29 cellular contexts compared by ENCODE assay signal in genomic region chr5:4643190-4643589, GRCh38.
DNase-seq lines count a peak whose midpoint lies in the region; ATAC-seq, FAIRE-seq and TF ChIP-seq lines count a peak whose summit lies in the region.
"Had no signal": no experiment of that assay in that cellular context is flagged by ENCODE, and none has a peak within 500 bp of the region (broad histone marks: within the 10 kb centered on the region; RNA-seq: fewer than 3 reads in every experiment).

No MANE protein-coding gene starts in this region.

- DNase-seq in HepG2 (ENCODE audit: low spot score): no peak
- DNase-seq in right lobe of liver: no peak
- DNase-seq in H1 (ENCODE audit: low read depth in 1 of 2, low spot score in 2 of 2): no peak
- DNase-seq in mesothelial cell of epicardium (ENCODE audit: low spot score in 2 of 2, unreplicated experiment in 2 of 2): no peak
- DNase-seq in KBM-7: no peak
- DNase-seq in NCI-H187 treated with DMSO at 0.1 percent for 48 hours (lab: John Stamatoyannopoulos, UW): no peak
- DNase-seq in RWPE1 (ENCODE audit: low spot score): no peak
- DNase-seq: AML-193; CD4-positive, alpha-beta memory T cell; COR-L47; DND-41; IMR-90; MM.1S; NCI-H1048; NCI-H1417; NCI-H1694 treated with DMSO at 0.1 percent for 48 hours; NCI-H2081 treated with DMSO at 0.1 percent for 48 hours; NCI-H2171; NCI-H345; NCI-H510A treated with DMSO at 0.1 percent for 48 hours; PC-3; Right ventricle myocardium superior had no signal

- no peak overlapping the region for H2BK5ac ChIP-seq in H1 (ENCODE audit: low read depth, low read length)

- H3K27me3 ChIP-seq in HepG2 (ENCODE audit: control insufficient read depth in 1 of 2, insufficient read depth in 2 of 2, low read length in 2 of 2) (no peaks in the 10 kb centered on the region; a peak in 1 of 5 replicates), right lobe of liver (no peaks in the 10 kb centered on the region), H1 (replicated peaks in 1 of 4; ENCODE audit: control insufficient read depth in 3 of 4, extremely low read depth in 1 of 4, insufficient read depth in 3 of 4, low read length in 3 of 4) (no peaks in the 10 kb centered on the region)
- H3K27me3 ChIP-seq: SJSA1 had no signal

- no peaks in the 10 kb centered on the region for H3K36me3 Mint-ChIP-seq in mesothelial cell of epicardium
- H3K36me3 Mint-ChIP-seq: CD4-positive, alpha-beta memory T cell had no signal

- FAIRE-seq in HepG2 (lab: Jason Lieb, UNC) (no peak), H1 (lab: Jason Lieb, UNC) (no peak)
- FAIRE-seq: A549, GM12892, H54, HTR-8/SVneo had no signal

- POLR2A ChIA-PET in HepG2 (lab: Yijun Ruan, JAX): no interaction called here
- POLR2A ChIA-PET in H1 (lab: Charles Lee; ENCODE audit: partially characterized antibody): no interaction called here
- POLR2A ChIA-PET in RWPE1 (lab: Yijun Ruan, JAX; ENCODE audit: low non-redundant PET): no interaction called here

- H3K4me3 ChIP-seq in HepG2 (replicated peaks in 1 of 3; ENCODE audit: insufficient read depth in 1 of 3, low read depth in 2 of 3, low read length in 3 of 3): no peak overlapping the region
- H3K4me3 ChIP-seq in right lobe of liver: no peak overlapping the region
- no peak overlapping the region for H3K4me3 ChIP-seq in H1 (ENCODE audit: extremely low read depth in 1 of 4, insufficient read depth in 2 of 4, low read depth in 3 of 4, low read length in 4 of 4)
- H3K4me3 ChIP-seq: A549; BLaER1 treated with 17β-estradiol and CSF1 and Interleukin-3, amounts not matched to agents 10 nM and 100 nM; SJSA1 had no signal

- H3K27ac Mint-ChIP-seq in mesothelial cell of epicardium: no peak overlapping the region

- H3K27ac ChIP-seq in HepG2 (ENCODE audit: extremely low read length, insufficient read depth, low read length) (no peak overlapping the region), right lobe of liver (no peak overlapping the region), H1 (ENCODE audit: low read depth, low read length) (no peak overlapping the region), RWPE1 (no peak overlapping the region)
- H3K27ac ChIP-seq: A549; BLaER1 treated with 17β-estradiol and CSF1 and Interleukin-3, amounts not matched to agents 10 nM and 100 nM; KMS-11; SJSA1 had no signal

- peaks cover 4% of the 10 kb centered on the region for H3K9me3 Mint-ChIP-seq in mesothelial cell of epicardium

- TF ChIP-seq EP300 in HepG2 (IDR thresholded peaks at IDR 0.05; ENCODE audit: low read depth in 2 of 2, low read length in 2 of 2) (no peak), HepG2 (CRISPR knock-in tag; IDR thresholded peaks at IDR 0.05; ENCODE audit: borderline replicate concordance) (no peak), H1 (IDR thresholded peaks at IDR 0.05; ENCODE audit: borderline replicate concordance in 1 of 2, low read depth in 2 of 2, low read length in 2 of 2) (no peak)

- no peak overlapping the region for H3K4ac ChIP-seq in H1 (replicated peaks; ENCODE audit: insufficient read length, low read depth, low read length)

- H4K8ac ChIP-seq in H1 (ENCODE audit: extremely low read depth, insufficient read depth, low read length): no peak overlapping the region

- TF ChIP-seq RAD21 in HepG2 (CRISPR knock-in tag; IDR thresholded peaks at IDR 0.05) (no peak), H1 (IDR thresholded peaks at IDR 0.05 in 1 of 2, conservative IDR thresholded peaks at IDR 0.05 in 1 of 2; ENCODE audit: low read depth in 2 of 2, low read length in 2 of 2) (no peak)

- TF ChIP-seq CTCF in HepG2 (CRISPR knock-in tag; IDR thresholded peaks at IDR 0.05) (no peak), right lobe of liver (IDR thresholded peaks at IDR 0.05) (no peak), H1 (IDR thresholded peaks at IDR 0.05; ENCODE audit: control extremely low read depth in 1 of 3, insufficient read depth in 1 of 3, low read depth in 1 of 3, low read length in 3 of 3) (peak in 1 of 3 experiments; percentile 60; a peak in 2 of 4 replicates), mesothelial cell of epicardium (IDR thresholded peaks at IDR 0.05; ENCODE audit: unreplicated experiment) (peak; percentile 37), RWPE1 (conservative IDR thresholded peaks at IDR 0.05; ENCODE audit: low read depth) (no peak)

- H3K4me1 Mint-ChIP-seq in mesothelial cell of epicardium: peaks cover 20% of the 10 kb centered on the region
- H3K4me1 Mint-ChIP-seq: CD4-positive, alpha-beta memory T cell had no signal

- ATAC-seq in HepG2 (no peak), right lobe of liver (no peak)
- ATAC-seq: A549, PC-3 had no signal

- no peak overlapping the region for H2AK5ac ChIP-seq in H1 (ENCODE audit: low read depth, low read length)

- H3K18ac ChIP-seq in H1 (ENCODE audit: extremely low read depth, low read length): no peak overlapping the region

- H3K23ac ChIP-seq in H1 (ENCODE audit: insufficient read length): no peak overlapping the region

- no peak overlapping the region for H2BK12ac ChIP-seq in H1 (ENCODE audit: low read depth, low read length)

- H3K27me3 Mint-ChIP-seq in mesothelial cell of epicardium (ENCODE audit: low read depth): peaks cover 20% of the 10 kb centered on the region
- H3K27me3 Mint-ChIP-seq: CD4-positive, alpha-beta memory T cell had no signal

- in situ Hi-C loops in HepG2 (cut with HindIII; ENCODE audit: extremely low pct_ligation_motif_present, low pct_unique_long_range_greater_than_20kb): no loop called here
- in situ Hi-C loops in KBM-7 (cut with MboI; ENCODE audit: low pct_unique_long_range_greater_than_20kb, low sequenced_read_pairs): no loop called here

- H3K9ac ChIP-seq in HepG2 (ENCODE audit: insufficient read depth, low read depth, low read length) (no peak overlapping the region), H1 (replicated peaks in 1 of 4; ENCODE audit: extremely low read depth in 1 of 4, low read depth in 3 of 4, low read length in 3 of 4) (no peak overlapping the region)
- H3K9ac ChIP-seq: BLaER1 treated with 17β-estradiol and CSF1 and Interleukin-3, amounts not matched to agents 10 nM and 100 nM; KMS-11 had no signal

- peaks cover 12% of the 10 kb centered on the region for H3K9me3 ChIP-seq in HepG2 (ENCODE audit: low read length)
- no peaks in the 10 kb centered on the region for H3K9me3 ChIP-seq in right lobe of liver
- H3K9me3 ChIP-seq in H1 (ENCODE audit: insufficient read depth in 2 of 2, low read depth in 1 of 2, low read length in 1 of 2): peaks cover 3 to 6% of the 10 kb centered on the region in 2 experiments; a peak in 3 of 4 replicates
- H3K9me3 ChIP-seq: A549, SJSA1 had no signal

- TF ChIP-seq POLR2A in HepG2 (IDR thresholded peaks at IDR 0.05; ENCODE audit: insufficient read depth in 1 of 2, low read depth in 2 of 2, low read length in 2 of 2) (no peak), right lobe of liver (IDR thresholded peaks at IDR 0.05) (no peak), H1 (IDR thresholded peaks at IDR 0.05; ENCODE audit: control extremely low read depth in 1 of 2, low read depth in 2 of 2, low read length in 2 of 2) (no peak)

- H3K36me3 ChIP-seq in HepG2 (replicated peaks in 1 of 2; ENCODE audit: control insufficient read depth in 1 of 2, insufficient read depth in 2 of 2, low read length in 2 of 2) (no peaks in the 10 kb centered on the region), right lobe of liver (no peaks in the 10 kb centered on the region), H1 (ENCODE audit: control insufficient read depth in 2 of 4, insufficient read depth in 4 of 4, low read length in 3 of 4) (no peaks in the 10 kb centered on the region)
- H3K36me3 ChIP-seq: BLaER1 treated with 17β-estradiol and CSF1 and Interleukin-3, amounts not matched to agents 10 nM and 100 nM; SJSA1 had no signal

- no TSS peak for BruUV-seq in HepG2 (replicated peaks; lab: Mats Ljungman, UMichigan)

- H3K4me3 Mint-ChIP-seq in mesothelial cell of epicardium: no peak overlapping the region
- H3K4me3 Mint-ChIP-seq: CD4-positive, alpha-beta memory T cell had no signal

- no peaks in the 10 kb centered on the region for H3K79me1 ChIP-seq in H1 (ENCODE audit: low read depth, low read length)

- H3K14ac ChIP-seq in H1 (ENCODE audit: insufficient read length): no peak overlapping the region

- no peak overlapping the region for H2BK120ac ChIP-seq in H1 (replicated peaks; ENCODE audit: low read depth, low read length)

- H2BK15ac ChIP-seq in H1 (ENCODE audit: low read length): no peak overlapping the region

- no peak overlapping the region for H2BK20ac ChIP-seq in H1 (ENCODE audit: low read length)

- intact Hi-C loops in HepG2 (cut with micrococcal nuclease; ENCODE audit: unreplicated experiment) (no loop called here), right lobe of liver (cut with DNase I) (no loop called here)

- no peaks in the 10 kb centered on the region for H3K4me1 ChIP-seq in HepG2 (ENCODE audit: insufficient read depth, low read length)
- no peaks in the 10 kb centered on the region for H3K4me1 ChIP-seq in right lobe of liver
- no peaks in the 10 kb centered on the region for H3K4me1 ChIP-seq in H1 (replicated peaks in 1 of 4; ENCODE audit: control insufficient read depth in 3 of 4, insufficient read depth in 4 of 4, low read length in 3 of 4)
- H3K4me1 ChIP-seq: A549, SJSA1 had no signal

- 1% methylated on average over 2 of the region's 2 CpGs for WGBS in HepG2 (ENCODE audit: low lambda C conversion rate)
- WGBS in right lobe of liver (ENCODE audit: insufficient coverage, low coverage, low lambda C conversion rate, missing lambda C conversion rate): 65% methylated on average over 2 of the region's 2 CpGs
- WGBS in H1 (ENCODE audit: extremely low coverage in 1 of 2, insufficient coverage in 1 of 2, insufficient read length in 1 of 2, insufficient replicate concordance in 2 of 2, low coverage in 1 of 2, low lambda C conversion rate in 2 of 2, missing lambda C conversion rate in 1 of 2), 2 experiments: 97% methylated on average over 2 of the region's 2 CpGs; no CpG with 5 or more reads in 1 of the 2 experiments

- no peaks in the 10 kb centered on the region for H3K79me2 ChIP-seq in HepG2 (ENCODE audit: insufficient read depth, low read length)
- no peaks in the 10 kb centered on the region for H3K79me2 ChIP-seq in H1 (ENCODE audit: control insufficient read depth in 1 of 2, insufficient read depth in 2 of 2, low read length in 2 of 2)

- no peak overlapping the region for H4K91ac ChIP-seq in H1 (replicated peaks; ENCODE audit: insufficient read length, low read length)

- CTCF ChIA-PET in HepG2 (lab: Yijun Ruan, JAX; ENCODE audit: low intra/inter-chr PET ratio, low total read pairs) (no interaction called here), H1 (lab: Charles Lee; ENCODE audit: partially characterized antibody) (interaction anchor here (0.7 to 2.3 kb wide), 4 partner anchors 10 to 204 kb away, joined by 3 to 5 read pairs (median 4); no protein-coding TSS in a partner anchor), RWPE1 (lab: Yijun Ruan, JAX) (no interaction called here)

- H3K23me2 ChIP-seq in H1 (ENCODE audit: low read depth, low read length): no peaks in the 10 kb centered on the region; the same call in 1 of the 2 replicates

- no peak overlapping the region for H4K5ac ChIP-seq in H1 (ENCODE audit: insufficient read length, low read depth, low read length)

- H3K4me2 ChIP-seq in HepG2 (ENCODE audit: low read depth, low read length) (no peak overlapping the region), H1 (ENCODE audit: insufficient read depth in 1 of 2, low read depth in 2 of 2, low read length in 2 of 2) (no peak overlapping the region)
- H3K4me2 ChIP-seq: A549; BLaER1 treated with 17β-estradiol and CSF1 and Interleukin-3, amounts not matched to agents 10 nM and 100 nM; KMS-11 had no signal

- no peak overlapping the region for H3K56ac ChIP-seq in H1 (replicated peaks; ENCODE audit: insufficient read length, low read depth, low read length)

- H4K20me1 ChIP-seq in HepG2 (ENCODE audit: insufficient read depth, low read length): no peaks in the 10 kb centered on the region
- no peaks in the 10 kb centered on the region for H4K20me1 ChIP-seq in H1 (replicated peaks in 1 of 2; ENCODE audit: control insufficient read depth in 1 of 2, insufficient read depth in 2 of 2, low read length in 2 of 2)
- H4K20me1 ChIP-seq: BLaER1 treated with 17β-estradiol and CSF1 and Interleukin-3, amounts not matched to agents 10 nM and 100 nM had no signal

- no peak overlapping the region for H2AFZ ChIP-seq in HepG2 (ENCODE audit: low read length)
- no peak overlapping the region for H2AFZ ChIP-seq in H1 (ENCODE audit: low read length)

Comparison
In these comparisons a context has a peak if more than half of its experiments do, and no peak if none do; other contexts are left out.
1. Of the 41 proteins assayed by ChIP-seq in both HepG2 and H1: peak only in HepG2: none; only in H1: ATF2; in both: none; in neither: 39; mixed calls (peak in some experiments, not most) for 1.